13 cellular contexts compared by ENCODE assay signal in genomic region chr6:148526145-148526544, GRCh38.
"Had no signal": no experiment of that assay in that cellular context is flagged by ENCODE, and none has a peak within 500 bp of the region (broad histone marks: within the 10 kb centered on the region; RNA-seq: fewer than 3 reads in every experiment).

No MANE protein-coding gene starts in this region.

- H3K27me3 ChIP-seq: neutrophil, testis had no signal

- H3K27ac ChIP-seq: epithelial cell of prostate, neutrophil, SK-N-MC, testis had no signal

- H3K9me3 ChIP-seq: neutrophil, testis had no signal

- H3K4me1 Mint-ChIP-seq: activated naive CD4-positive, alpha-beta T cell treated with anti-CD3 and anti-CD28 coated beads, Interleukin-2, amount 50 U/mL, for 24 hours had no signal

- H3K4me3 Mint-ChIP-seq: activated CD4-positive, alpha-beta memory T cell treated with anti-CD3 and anti-CD28 coated beads for 36 hours; activated naive CD4-positive, alpha-beta T cell treated with anti-CD3 and anti-CD28 coated beads, Interleukin-2, amount 50 U/mL, for 24 hours; activated T-cell treated with anti-CD3 and anti-CD28 coated beads, Interleukin-2, amount 50 U/mL, for 4 hours; brain; naive thymus-derived CD8-positive, alpha-beta T cell; stimulated activated naive CD8-positive, alpha-beta T cell treated with anti-CD3 and anti-CD28 coated beads, Interleukin-15, Interleukin-2, amounts not matched to agents 100 ng/mL and 50 ng/mL, for 24 hours had no signal

- H3K9me3 Mint-ChIP-seq: activated CD4-positive, alpha-beta memory T cell treated with anti-CD3 and anti-CD28 coated beads for 36 hours; activated naive CD4-positive, alpha-beta T cell treated with anti-CD3 and anti-CD28 coated beads, Interleukin-2, amount 50 U/mL, for 24 hours; activated T-cell treated with anti-CD3 and anti-CD28 coated beads, Interleukin-2, amount 50 U/mL, for 4 hours; brain; naive thymus-derived CD8-positive, alpha-beta T cell; stimulated activated naive CD8-positive, alpha-beta T cell treated with anti-CD3 and anti-CD28 coated beads, Interleukin-15, Interleukin-2, amounts not matched to agents 100 ng/mL and 50 ng/mL, for 24 hours had no signal

- H3K36me3 ChIP-seq: neutrophil had no signal

- ATAC-seq: left lobe of liver; naive thymus-derived CD8-positive, alpha-beta T cell had no signal

- DNase-seq: activated effector memory CD4-positive, alpha-beta T cell treated with anti-CD3 and anti-CD28 coated beads, Interleukin-2, amount 50 U/mL, for 16 hours; activated T-cell treated with anti-CD3 and anti-CD28 coated beads, Interleukin-2, amount 50 U/mL, for 4 hours; cerebellar nuclear complex; naive thymus-derived CD8-positive, alpha-beta T cell; testis had no signal

- H3K4me3 ChIP-seq: SK-N-MC, testis had no signal

- H3K27me3 Mint-ChIP-seq: brain had no signal

- H3K36me3 Mint-ChIP-seq: activated CD4-positive, alpha-beta memory T cell treated with anti-CD3 and anti-CD28 coated beads for 36 hours; activated naive CD4-positive, alpha-beta T cell treated with anti-CD3 and anti-CD28 coated beads, Interleukin-2, amount 50 U/mL, for 24 hours; naive thymus-derived CD8-positive, alpha-beta T cell had no signal

- H3K27ac Mint-ChIP-seq: activated naive CD4-positive, alpha-beta T cell treated with anti-CD3 and anti-CD28 coated beads, Interleukin-2, amount 50 U/mL, for 24 hours; naive thymus-derived CD8-positive, alpha-beta T cell had no signal
